8 cellular contexts compared by ENCODE assay signal in the genomic region with DNA sequence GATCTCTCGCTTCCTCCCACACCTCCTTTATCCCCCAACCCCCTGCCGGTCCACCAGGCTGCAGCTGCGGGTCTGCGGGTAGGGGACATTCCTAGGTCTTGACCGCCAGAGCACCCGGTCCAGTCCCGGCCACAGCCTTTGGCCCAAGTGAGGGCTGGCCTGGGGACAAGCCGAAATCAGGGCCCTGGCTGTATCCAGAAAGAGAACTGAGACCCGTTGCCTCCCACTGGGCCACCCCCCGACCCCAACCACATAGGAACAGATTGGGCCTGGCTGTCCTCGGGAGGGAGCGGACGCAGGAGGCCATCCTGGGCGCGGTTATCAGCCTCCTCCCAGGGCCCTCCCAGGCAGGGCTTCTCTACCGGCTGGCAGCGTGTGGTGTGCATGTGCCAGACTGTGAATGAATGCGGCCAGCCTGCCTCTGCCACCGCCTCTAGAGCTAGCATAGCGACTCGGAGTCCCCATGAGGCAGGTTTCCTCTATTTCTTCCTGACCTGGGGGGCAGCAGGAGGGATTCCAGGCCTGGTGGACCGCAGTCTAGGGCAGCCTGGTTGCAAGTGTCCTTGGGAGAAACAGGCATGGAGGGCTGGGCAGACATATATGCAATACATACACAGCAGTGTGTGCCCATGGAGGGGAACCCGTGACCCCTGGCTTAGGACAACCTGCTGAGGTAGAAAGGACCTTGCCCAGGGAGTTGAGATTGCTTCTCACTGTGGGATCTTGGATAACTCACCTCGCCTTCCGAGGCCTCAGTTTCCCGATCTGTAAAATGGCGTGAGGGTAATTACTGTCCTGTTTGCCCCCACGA. TPM values are rescaled to one million over a fixed set of nuclear protein-coding genes. Genes with fewer than 3 reads are reported as not detected.
DNase-seq lines count a peak whose midpoint lies in the region; ATAC-seq lines count a peak whose summit lies in the region.

No MANE protein-coding gene starts in this region.

- in situ Hi-C loops in Caki2 (cut with HindIII; ENCODE audit: low pct_unique_long_range_greater_than_20kb, low sequenced_read_pairs) (no loop called here), KBM-7 (cut with MboI; ENCODE audit: low pct_unique_long_range_greater_than_20kb, low sequenced_read_pairs) (no loop called here)

- H3K27me3 ChIP-seq in iPS DF 6.9 (ENCODE audit: control insufficient read depth, insufficient read depth, low read length), result no peaks in the 10 kb centered on the region

- ATAC-seq in HG02588 (IDR thresholded peaks at IDR 0.05; ENCODE audit: unreplicated experiment), result no peak

- H3K4me3 ChIP-seq in iPS DF 6.9 (ENCODE audit: low read length), result peak overlapping the region; percentile 91; the same call in 1 of the 2 replicates

- WGBS in iPS DF 6.9 (ENCODE audit: insufficient coverage, insufficient read length), result no CpG with 5 or more reads among the region's 28 CpGs

- H3K36me3 ChIP-seq in iPS DF 6.9 (ENCODE audit: control insufficient read depth, insufficient read depth, low read length), result no peaks in the 10 kb centered on the region

- DNase-seq in Caki2 (ENCODE audit: low read depth) (peak; percentile 10), MV-4-11 (lab: John Stamatoyannopoulos, UW) (peak; percentile 25), activated gamma-delta T cell treated with Interleukin-2 at 50 U/mL for 16 hours (peak; percentile 66), iPS DF 6.9 (ENCODE audit: low read depth, low spot score) (no peak), NCI-H2227 treated with DMSO at 0.1 percent for 48 hours (lab: John Stamatoyannopoulos, UW) (no peak), KBM-7 (no peak)
- peak; percentile 49 for DNase-seq in stimulated activated CD4-positive, alpha-beta T cell treated with anti-CD3 and anti-CD28 coated beads, Interleukin-15, amount 100 ng/mL, for 24 hours

- no peaks in the 10 kb centered on the region for H3K9me3 ChIP-seq in iPS DF 6.9 (ENCODE audit: control insufficient read depth, insufficient read depth, low read length)

- H3K27ac ChIP-seq in iPS DF 6.9 (ENCODE audit: low read length), result peak overlapping the region; percentile 9

- H3K4me1 ChIP-seq in iPS DF 6.9 (ENCODE audit: control insufficient read depth, insufficient read depth, low read length), result peaks cover 16% of the 10 kb centered on the region

RNA-seq across cellular contexts. Expression of gene N4BP3, which starts 1.2 kb away (rescaled TPM):
- 1.8 and 6.2 TPM in 2 replicates for total RNA-seq in Caki2 (2014; rRNA removed; shearing (Covaris generic); ENCODE audit: low replicate concordance)

RNA-seq across cellular contexts. Expression of gene RMND5B, which starts 16.3 kb away (rescaled TPM):
- 60.2 and 63.2 TPM in 2 replicates for total RNA-seq in Caki2 (2014; rRNA removed; shearing (Covaris generic); ENCODE audit: low replicate concordance)

RNA-seq across cellular contexts. Expression of gene NHP2, which starts 39.2 kb away (rescaled TPM):
- total RNA-seq in Caki2 (2014; rRNA removed; shearing (Covaris generic); ENCODE audit: low replicate concordance), result 225 and 352 TPM in 2 replicates

Comparison
In these comparisons a context has a peak if more than half of its experiments do, and no peak if none do; other contexts are left out.
1. DNase-seq: peak in Caki2 (single experiment), MV-4-11 (single experiment), activated gamma-delta T cell treated with Interleukin-2 at 50 U/mL for 16 hours (single experiment) and stimulated activated CD4-positive, alpha-beta T cell treated with anti-CD3 and anti-CD28 coated beads, Interleukin-15, amount 100 ng/mL, for 24 hours (single experiment); none in iPS DF 6.9 (single experiment), NCI-H2227 treated with DMSO at 0.1 percent for 48 hours (single experiment) and KBM-7 (single experiment).